In the genomic region with DNA sequence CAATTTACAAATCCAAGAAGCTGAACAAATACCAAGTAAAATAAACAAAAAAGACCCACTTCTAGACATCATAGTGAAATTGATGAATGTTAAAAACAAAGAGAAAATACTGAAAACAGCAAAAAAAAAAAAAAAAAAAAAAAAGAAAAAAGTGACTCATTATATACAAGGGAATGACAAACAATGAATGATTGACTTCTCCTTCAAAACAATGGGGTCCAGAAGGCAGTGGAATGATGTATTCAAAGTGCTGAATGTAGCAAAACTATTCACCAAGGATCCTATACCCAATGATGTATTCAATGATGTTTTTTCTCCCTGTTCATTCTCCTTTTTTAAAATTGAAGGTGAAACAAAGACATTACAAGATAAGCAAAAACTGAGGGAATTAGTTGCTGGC, we compare ENCODE assay signal across 16 cellular contexts.
A peak's percentile ranks its signal among the peaks of the same experiment; 100 is the strongest.
DNase-seq lines count a peak whose midpoint lies in the region; FAIRE-seq and TF ChIP-seq lines count a peak whose summit lies in the region.
"Had no signal": no experiment of that assay in that cellular context is flagged by ENCODE, and none has a peak within 500 bp of the region (broad histone marks: within the 10 kb centered on the region; RNA-seq: fewer than 3 reads in every experiment).

No MANE protein-coding gene starts in this region.

- POLR2A ChIA-PET in HEK293T (lab: Yijun Ruan, JAX), result no interaction called here

- DNase-seq in HEK293T (ENCODE audit: extremely low spot score), result no peak
- peak; percentile 4 for DNase-seq in NCI-H69 (lab: John Stamatoyannopoulos, UW)
- peak; percentile 52 for DNase-seq in renal cortical epithelial cell (ENCODE audit: low read depth)
- DNase-seq in T-helper 9 cell, result no peak
- no peak for DNase-seq in NCI-H1048 (lab: John Stamatoyannopoulos, UW)
- DNase-seq: C1 segment of cervical spinal cord; Calu3; CD4-positive, alpha-beta memory T cell; COR-L47; DMS79; EL; GDM1; H9; HFFc6 had no signal

- CTCF ChIA-PET in HEK293T (lab: Yijun Ruan, JAX), result interaction anchor here (0.7 kb wide), 1 partner anchor 350 kb away, joined by 3 read pairs; no protein-coding TSS in a partner anchor

- FAIRE-seq in endometrium (lab: Jason Lieb, UNC), result peak; percentile 48
- FAIRE-seq: GM12878 had no signal

TF ChIP-seq in HEK293T, 16 proteins besides CTCF, POLR2A, EP300 and RAD21:
- no peak for TF ChIP-seq PKNOX1 (IDR thresholded peaks at IDR 0.05)
- no peak for TF ChIP-seq FOXM1 (IDR thresholded peaks at IDR 0.05; ENCODE audit: borderline replicate concordance)
- no peak for TF ChIP-seq ARNT (IDR thresholded peaks at IDR 0.05)
- peak; percentile 23; the same call in 1 of the 2 replicates for TF ChIP-seq ZNF384 (IDR thresholded peaks at IDR 0.05)

Comparison
In these comparisons a context has a peak if more than half of its experiments do, and no peak if none do; other contexts are left out.
1. DNase-seq: peak in NCI-H69 (single experiment) and renal cortical epithelial cell (single experiment); none in HEK293T (single experiment), T-helper 9 cell (single experiment) and NCI-H1048 (single experiment).